Comparison of ENCODE assay signal across 24 cellular contexts in the genomic region with DNA sequence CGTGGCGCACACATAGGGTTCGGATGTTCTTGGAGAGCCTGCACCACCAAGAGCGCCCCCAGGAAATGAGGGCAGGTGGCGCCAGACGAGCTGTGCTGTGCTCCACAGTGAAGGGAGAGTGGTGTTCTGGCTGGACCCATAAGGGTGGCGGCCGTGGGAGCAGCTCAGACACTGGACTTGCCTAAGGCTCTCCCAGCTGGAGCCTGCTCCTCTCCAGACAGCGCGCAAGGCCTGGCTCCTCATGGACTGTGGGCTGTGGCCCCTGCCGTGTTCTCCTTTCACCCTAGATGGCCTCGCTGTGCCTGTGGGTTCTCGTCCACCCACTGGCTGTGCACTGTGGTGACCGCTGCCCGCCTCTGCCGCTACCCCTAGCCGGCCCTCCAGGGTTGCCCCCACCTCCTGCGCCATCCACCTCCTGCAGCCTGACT.
A peak's percentile ranks its signal among the peaks of the same experiment; 100 is the strongest.
DNase-seq lines count a peak whose midpoint lies in the region; ATAC-seq and TF ChIP-seq lines count a peak whose summit lies in the region.
"Had no signal": no experiment of that assay in that cellular context is flagged by ENCODE, and none has a peak within 500 bp of the region (broad histone marks: within the 10 kb centered on the region; RNA-seq: fewer than 3 reads in every experiment).

No MANE protein-coding gene starts in this region.

- H3K27me3 Mint-ChIP-seq in activated B cell treated with CpG ODN at 0.5 μM for 24 hours (no peaks in the 10 kb centered on the region), nephron progenitor cell (ENCODE audit: low read depth, poor library complexity) (peaks cover 6% of the 10 kb centered on the region)
- H3K27me3 Mint-ChIP-seq: activated CD4-positive, alpha-beta T cell treated with anti-CD3 and anti-CD28 coated beads, Interleukin-2, amount 10 ng/mL, durations not matched to agents 24 days and 14 days had no signal

- H3K27me3 ChIP-seq in heart left ventricle (no peaks in the 10 kb centered on the region), aorta (ENCODE audit: control insufficient read depth in 1 of 2, insufficient read depth in 2 of 2, low read length in 1 of 2) (no peaks in the 10 kb centered on the region), hepatocyte (no peaks in the 10 kb centered on the region)
- H3K27me3 ChIP-seq: transverse colon had no signal

- H3K4me1 ChIP-seq in heart left ventricle (peaks cover 0 to 31% (median 2%) of the 10 kb centered on the region in 12 donors), aorta (ENCODE audit: control insufficient read depth in 1 of 2, insufficient read depth in 2 of 2, low read length in 2 of 2) (no peaks in the 10 kb centered on the region), hepatocyte (ENCODE audit: insufficient read depth) (no peaks in the 10 kb centered on the region)

- H3K9me2 ChIP-seq in hepatocyte (replicated peaks; ENCODE audit: insufficient read depth) = no peaks in the 10 kb centered on the region

- H2AFZ ChIP-seq in hepatocyte = no peak overlapping the region

- H3K9me3 ChIP-seq in heart left ventricle = peaks cover 0 to 9% (median 0%) of the 10 kb centered on the region in 12 donors
- H3K9me3 ChIP-seq in aorta (ENCODE audit: control insufficient read depth, low read length) = no peaks in the 10 kb centered on the region
- no peaks in the 10 kb centered on the region for H3K9me3 ChIP-seq in hepatocyte (ENCODE audit: low read depth)
- H3K9me3 ChIP-seq: psoas muscle, transverse colon had no signal

- WGBS in heart left ventricle, 4 donors = 92 to 96% (median 94%) methylated on average over 18 of the region's 18 CpGs
- WGBS in aorta, 2 donors = 95% methylated on average over 15 to 18 of the region's 18 CpGs
- 97% methylated on average over 16 of the region's 18 CpGs for WGBS in hepatocyte (ENCODE audit: low lambda C conversion rate, missing lambda C conversion rate)

- H3K27ac ChIP-seq in heart left ventricle = no peak overlapping the region
- H3K27ac ChIP-seq in aorta (ENCODE audit: low read depth in 1 of 2, low read length in 2 of 2) = no peak overlapping the region
- H3K27ac ChIP-seq in hepatocyte = no peak overlapping the region
- H3K27ac ChIP-seq: KMS-11, psoas muscle, transverse colon had no signal

- CTCF ChIA-PET in activated B cell treated with CpG ODN at 0.5 μM for 24 hours (lab: Charles Lee) = no interaction called here

- TF ChIP-seq POLR2A in heart left ventricle (IDR thresholded peaks at IDR 0.05) = no peak

- DNase-seq in heart left ventricle (no peak), Right ventricle myocardium inferior (ENCODE audit: missing footprints) (no peak), activated B cell treated with CpG ODN at 0.5 μM for 24 hours (no peak), nephron progenitor cell (no peak), aorta (no peak), Kasumi-1 (lab: John Stamatoyannopoulos, UW) (no peak), hepatocyte (ENCODE audit: low spot score) (no peak)
- DNase-seq in activated CD8-positive, alpha-beta memory T cell treated with anti-CD3 and anti-CD28 coated beads, Interleukin-2, amount 50 U/mL, for 4 hours = no peak
- DNase-seq: activated CD4-positive, alpha-beta T cell treated with anti-CD3 and anti-CD28 coated beads, Interleukin-2, amount 10 ng/mL, durations not matched to agents 24 days and 14 days; activated naive CD4-positive, alpha-beta T cell treated with anti-CD3 and anti-CD28 coated beads, Interleukin-2, amount 50 U/mL, for 16 hours; activated T-cell treated with anti-CD3 and anti-CD28 coated beads, Interleukin-2, amount 50 U/mL, for 72 hours; anterior cingulate cortex; DMS53; effector CD8-positive, alpha-beta T cell; kidney glomerular epithelial cell; NCI-H1436; NCI-H2107; OCI-M1; psoas muscle; T-helper 2 cell; transverse colon had no signal

- no peak overlapping the region for H3K4me2 ChIP-seq in hepatocyte
- H3K4me2 ChIP-seq: KMS-11 had no signal

- no peak overlapping the region for H3K4me3 Mint-ChIP-seq in activated B cell treated with CpG ODN at 0.5 μM for 24 hours
- no peak overlapping the region for H3K4me3 Mint-ChIP-seq in nephron progenitor cell
- H3K4me3 Mint-ChIP-seq: activated CD4-positive, alpha-beta T cell treated with anti-CD3 and anti-CD28 coated beads, Interleukin-2, amount 10 ng/mL, durations not matched to agents 24 days and 14 days; activated T-cell treated with anti-CD3 and anti-CD28 coated beads, Interleukin-2, amount 50 U/mL, for 72 hours had no signal

- no peak for TF ChIP-seq CTCF in heart left ventricle (IDR thresholded peaks at IDR 0.05)
- TF ChIP-seq CTCF in activated B cell treated with CpG ODN at 0.5 μM for 24 hours (IDR thresholded peaks at IDR 0.05) = no peak
- TF ChIP-seq CTCF in nephron progenitor cell (IDR thresholded peaks at IDR 0.05) = no peak
- TF ChIP-seq CTCF in hepatocyte (IDR thresholded peaks at IDR 0.05; ENCODE audit: poor library complexity) = no peak

- peaks cover 35% of the 10 kb centered on the region for H4K20me1 ChIP-seq in hepatocyte (ENCODE audit: insufficient read depth, poor library complexity, severe bottlenecking)

- ATAC-seq in heart left ventricle (peak in 3 of 4 donors; percentile 8 to 43 (median 32)), Right ventricle myocardium inferior (no peak), activated B cell treated with CpG ODN at 0.5 μM for 24 hours (ENCODE audit: low read depth) (no peak), aorta (ENCODE audit: low FRiP score) (peak; percentile 44)
- ATAC-seq: activated T-cell treated with anti-CD3 and anti-CD28 coated beads, Interleukin-2, amount 50 U/mL, for 72 hours; SK-N-SH treated with all-trans-retinoic acid at 6 μM for 48 hours had no signal

- H3K36me3 Mint-ChIP-seq in activated B cell treated with CpG ODN at 0.5 μM for 24 hours (ENCODE audit: low read depth) (peaks cover 49% of the 10 kb centered on the region), nephron progenitor cell (ENCODE audit: low read depth) (peaks cover 63% of the 10 kb centered on the region)

- intact Hi-C loops in heart left ventricle (cut with DNase I) = no loop called here
- intact Hi-C loops in Right ventricle myocardium inferior (cut with DNase I) = no loop called here
- intact Hi-C loops in activated B cell treated with CpG ODN at 0.5 μM for 24 hours (cut with micrococcal nuclease) = no loop called here
- intact Hi-C loops in aorta (cut with DNase I) = no loop called here

- H3K36me3 ChIP-seq in heart left ventricle = peaks cover 0 to 40% (median 19%) of the 10 kb centered on the region in 9 donors
- H3K36me3 ChIP-seq in aorta (ENCODE audit: control insufficient read depth in 1 of 2, insufficient read depth in 2 of 2, low read length in 1 of 2) = no peaks in the 10 kb centered on the region
- no peaks in the 10 kb centered on the region for H3K36me3 ChIP-seq in hepatocyte (replicated peaks; ENCODE audit: insufficient read depth, low read depth)

- peaks cover 78% of the 10 kb centered on the region for H3K4me1 Mint-ChIP-seq in activated B cell treated with CpG ODN at 0.5 μM for 24 hours
- H3K4me1 Mint-ChIP-seq in nephron progenitor cell = peaks cover 24% of the 10 kb centered on the region

- peaks cover 72% of the 10 kb centered on the region for H3K79me2 ChIP-seq in hepatocyte

- H3K4me3 ChIP-seq in heart left ventricle = no peak overlapping the region
- no peak overlapping the region for H3K4me3 ChIP-seq in aorta (ENCODE audit: low read length in 2 of 2)
- no peak overlapping the region for H3K4me3 ChIP-seq in hepatocyte
- H3K4me3 ChIP-seq: psoas muscle, skin epidermis, transverse colon had no signal

- POLR2A ChIA-PET in activated B cell treated with CpG ODN at 0.5 μM for 24 hours (lab: Charles Lee) = interaction anchor here (0.7 kb wide), 1 partner anchor 11 kb away, joined by 5 read pairs; no protein-coding TSS in a partner anchor

- H3K9me3 Mint-ChIP-seq in activated B cell treated with CpG ODN at 0.5 μM for 24 hours (peaks cover 4% of the 10 kb centered on the region), nephron progenitor cell (peaks cover 34% of the 10 kb centered on the region)

- H3K27ac Mint-ChIP-seq in activated B cell treated with CpG ODN at 0.5 μM for 24 hours = peak overlapping the region; percentile 76
- peak overlapping the region; percentile 50 for H3K27ac Mint-ChIP-seq in nephron progenitor cell
- H3K27ac Mint-ChIP-seq: activated CD4-positive, alpha-beta T cell treated with anti-CD3 and anti-CD28 coated beads, Interleukin-2, amount 10 ng/mL, durations not matched to agents 24 days and 14 days; activated T-cell treated with anti-CD3 and anti-CD28 coated beads, Interleukin-2, amount 50 U/mL, for 72 hours had no signal

Comparison
In these comparisons a context has a peak if more than half of its experiments do, and no peak if none do; other contexts are left out.
1. ATAC-seq: peak in heart left ventricle (3 of 4) and aorta (single experiment); none in Right ventricle myocardium inferior (single experiment) and activated B cell treated with CpG ODN at 0.5 μM for 24 hours (single experiment).